21 cellular contexts compared by ENCODE assay signal in the genomic region with DNA sequence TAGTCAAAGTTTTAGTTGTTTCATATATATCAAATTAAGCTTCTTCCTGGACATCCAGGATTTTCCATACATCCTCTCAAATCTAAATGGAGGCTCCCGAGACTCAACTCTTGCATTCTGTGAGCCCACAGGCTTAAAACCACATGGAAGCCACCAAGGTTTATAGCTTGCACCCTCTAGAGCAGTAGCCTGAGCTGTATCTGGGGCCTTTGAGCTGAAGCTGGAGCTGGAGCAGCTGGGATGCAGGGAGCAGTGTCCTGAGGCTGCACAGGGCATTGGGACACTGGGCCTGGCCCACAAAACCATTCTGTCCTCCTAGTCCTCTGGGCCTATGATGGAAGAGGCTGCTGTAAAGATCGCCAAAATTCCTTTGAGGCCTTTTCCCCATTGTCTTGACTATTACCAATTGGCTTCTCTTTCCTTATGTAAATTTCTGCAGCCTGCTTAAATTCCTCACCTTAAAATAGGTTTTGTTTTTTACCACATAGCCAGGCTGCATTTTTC.
DNase-seq lines count a peak whose midpoint lies in the region; ATAC-seq, FAIRE-seq and TF ChIP-seq lines count a peak whose summit lies in the region.
"Had no signal": no experiment of that assay in that cellular context is flagged by ENCODE, and none has a peak within 500 bp of the region (broad histone marks: within the 10 kb centered on the region; RNA-seq: fewer than 3 reads in every experiment).

No MANE protein-coding gene starts in this region.

- no peak overlapping the region for H3K9ac ChIP-seq in K562 (ENCODE audit: insufficient read depth in 1 of 2, low read depth in 2 of 2, low read length in 2 of 2)
- H3K9ac ChIP-seq in trophoblast cell (ENCODE audit: low read length) = no peak overlapping the region
- H3K9ac ChIP-seq: BLaER1, GM23248 had no signal

- H3F3A ChIP-seq in GM23338 (replicated peaks; ENCODE audit: low read depth) = no peaks in the 10 kb centered on the region

- H3K79me2 ChIP-seq in GM23338 (replicated peaks; ENCODE audit: insufficient read depth) (no peaks in the 10 kb centered on the region), K562 (ENCODE audit: control insufficient read depth, insufficient read depth, low read length) (no peaks in the 10 kb centered on the region), trophoblast cell (ENCODE audit: control insufficient read depth, insufficient read depth, low read length, poor library complexity) (no peaks in the 10 kb centered on the region)

- H3K36me3 Mint-ChIP-seq in GM23338 (ENCODE audit: low read depth) = peaks cover 16% of the 10 kb centered on the region; the same call in 2 of the 3 replicates
- H3K36me3 Mint-ChIP-seq: CD4-positive, CD25-positive, alpha-beta regulatory T cell; CD8-positive, alpha-beta T cell had no signal

- peaks cover 30% of the 10 kb centered on the region for H3K9me3 Mint-ChIP-seq in GM23338

- H3K4me1 Mint-ChIP-seq in GM23338 = peaks cover 12% of the 10 kb centered on the region
- H3K4me1 Mint-ChIP-seq: B cell; CD4-positive, CD25-positive, alpha-beta regulatory T cell had no signal

- no peak overlapping the region for H4K8ac ChIP-seq in trophoblast cell (ENCODE audit: low read depth, low read length)

- no peaks in the 10 kb centered on the region for H3K27me3 Mint-ChIP-seq in GM23338 (ENCODE audit: insufficient read depth, low read depth, poor library complexity)
- H3K27me3 Mint-ChIP-seq: B cell had no signal

- in situ Hi-C loops in K562 (cut with MboI) (no loop called here), ACHN (cut with HindIII; ENCODE audit: low pct_ligation_motif_present, low pct_unique_long_range_greater_than_20kb, low sequenced_read_pairs) (no loop called here)

- H3K79me1 ChIP-seq in trophoblast cell (ENCODE audit: low read length) = no peaks in the 10 kb centered on the region

- H3K9me2 ChIP-seq in GM23338 (ENCODE audit: insufficient read depth) = no peaks in the 10 kb centered on the region

- TF ChIP-seq EP300 in K562 (IDR thresholded peaks at IDR 0.05; ENCODE audit: low read length) = no peak

- FAIRE-seq in K562 (lab: Jason Lieb, UNC) = no peak
- FAIRE-seq: GM12878, GM19239, H54 had no signal

- no peak overlapping the region for H2AK5ac ChIP-seq in trophoblast cell (ENCODE audit: low read length)

- ATAC-seq in GM23338 (no peak), K562 (no peak)
- ATAC-seq: CD8-positive, alpha-beta T cell; GM12878 had no signal

- no peaks in the 10 kb centered on the region for H3K27me3 ChIP-seq in GM23338 (ENCODE audit: insufficient read depth)
- no peaks in the 10 kb centered on the region for H3K27me3 ChIP-seq in K562 (ENCODE audit: control insufficient read depth in 2 of 2, insufficient read depth in 2 of 2, low read length in 2 of 2)
- no peaks in the 10 kb centered on the region for H3K27me3 ChIP-seq in iPS DF 6.9 (ENCODE audit: control insufficient read depth, insufficient read depth, low read length)
- H3K27me3 ChIP-seq in trophoblast cell (ENCODE audit: insufficient read depth, low read length) = no peaks in the 10 kb centered on the region
- H3K27me3 ChIP-seq: BLaER1 had no signal

- no peak overlapping the region for H2BK12ac ChIP-seq in trophoblast cell (ENCODE audit: low read length)

- no peak overlapping the region for H3K18ac ChIP-seq in trophoblast cell (ENCODE audit: low read length)

- H2AFZ ChIP-seq in GM23338 = no peak overlapping the region
- H2AFZ ChIP-seq in K562 (ENCODE audit: low read depth, low read length) = no peak overlapping the region
- H2AFZ ChIP-seq in trophoblast cell (ENCODE audit: insufficient read depth, low read length, poor library complexity) = no peak overlapping the region
- H2AFZ ChIP-seq: GM23248 had no signal

- no peaks in the 10 kb centered on the region for H3K9me1 ChIP-seq in K562 (ENCODE audit: control insufficient read depth, insufficient read depth, low read length)

- H4K20me1 ChIP-seq in GM23338 (replicated peaks; ENCODE audit: insufficient read depth) = no peaks in the 10 kb centered on the region
- H4K20me1 ChIP-seq in K562 (replicated peaks; ENCODE audit: control insufficient read depth, insufficient read depth, low read length) = no peaks in the 10 kb centered on the region
- H4K20me1 ChIP-seq: BLaER1 had no signal

- 0% methylated on average over 2 of the region's 2 CpGs for WGBS in K562 (ENCODE audit: insufficient coverage, low coverage, missing lambda C conversion rate)
- WGBS in iPS DF 6.9 (ENCODE audit: insufficient coverage, insufficient read length) = no CpG with 5 or more reads among the region's 2 CpGs
- no CpG with 5 or more reads among the region's 2 CpGs for WGBS in trophoblast cell (ENCODE audit: extremely low coverage, insufficient coverage, insufficient read length)

- CTCF ChIA-PET in K562 (lab: Yijun Ruan, JAX; ENCODE audit: low intra/inter-chr PET ratio) = no interaction called here

- H3K27ac ChIP-seq in GM23338 (ENCODE audit: low read depth) = no peak overlapping the region
- no peak overlapping the region for H3K27ac ChIP-seq in K562 (ENCODE audit: extremely low read depth, low read depth, low read length)
- H3K27ac ChIP-seq in iPS DF 6.9 (ENCODE audit: low read length) = no peak overlapping the region
- no peak overlapping the region for H3K27ac ChIP-seq in trophoblast cell (ENCODE audit: low read depth, low read length)
- H3K27ac ChIP-seq: BLaER1, C4-2B, GM23248 had no signal

- intact Hi-C loops in K562 (cut with micrococcal nuclease) = no loop called here

- H3K4me3 Mint-ChIP-seq in GM23338 = no peak overlapping the region
- H3K4me3 Mint-ChIP-seq: B cell; CD4-positive, CD25-positive, alpha-beta regulatory T cell; CD8-positive, alpha-beta T cell had no signal

- TF ChIP-seq POLR2A in K562 (conservative IDR thresholded peaks at IDR 0.05) = no peak

- H3K4ac ChIP-seq in trophoblast cell (ENCODE audit: low read depth, low read length) = no peak overlapping the region

- peaks cover 13% of the 10 kb centered on the region for H3K36me3 ChIP-seq in GM23338 (ENCODE audit: insufficient read depth)
- H3K36me3 ChIP-seq in K562 (ENCODE audit: control insufficient read depth, insufficient read depth, low read length) = no peaks in the 10 kb centered on the region
- no peaks in the 10 kb centered on the region for H3K36me3 ChIP-seq in iPS DF 6.9 (ENCODE audit: control insufficient read depth, insufficient read depth, low read length)
- no peaks in the 10 kb centered on the region for H3K36me3 ChIP-seq in trophoblast cell (ENCODE audit: control insufficient read depth in 1 of 2, insufficient read depth in 2 of 2, low read length in 2 of 2)
- H3K36me3 ChIP-seq: BLaER1, HAP-1 had no signal

- H3K23ac ChIP-seq in trophoblast cell (ENCODE audit: low read length) = no peak overlapping the region

- H4K12ac ChIP-seq in trophoblast cell (ENCODE audit: low read depth, low read length) = no peak overlapping the region

- no TSS peak for BruUV-seq in K562 (replicated peaks; lab: Mats Ljungman, UMichigan)

- TF ChIP-seq CTCF in GM23338 (conservative IDR thresholded peaks at IDR 0.05; ENCODE audit: low read depth in 2 of 2) (no peak), K562 (IDR thresholded peaks at IDR 0.05 in 2 of 3, conservative IDR thresholded peaks at IDR 0.05 in 1 of 3; ENCODE audit: insufficient read depth in 2 of 3, low read depth in 1 of 3, low read length in 3 of 3) (no peak)

- H3K27ac Mint-ChIP-seq in GM23338 = no peak overlapping the region
- H3K27ac Mint-ChIP-seq: B cell; CD4-positive, CD25-positive, alpha-beta regulatory T cell; CD8-positive, alpha-beta T cell had no signal

- H3K9me3 ChIP-seq in K562 (replicated peaks; ENCODE audit: control insufficient read depth, insufficient read depth, low read depth, low read length) (no peaks in the 10 kb centered on the region), iPS DF 6.9 (ENCODE audit: control insufficient read depth, insufficient read depth, low read length) (peaks cover 1% of the 10 kb centered on the region; the same call in 1 of the 2 replicates), trophoblast cell (ENCODE audit: insufficient read depth, low read depth, low read length) (peaks cover 2% of the 10 kb centered on the region)
- H3K9me3 ChIP-seq: Caco-2, HAP-1 had no signal

- no peak overlapping the region for H3K4me2 ChIP-seq in GM23338
- H3K4me2 ChIP-seq in K562 (ENCODE audit: insufficient read depth, low read length) = no peak overlapping the region
- no peak overlapping the region for H3K4me2 ChIP-seq in trophoblast cell (ENCODE audit: low read length)
- H3K4me2 ChIP-seq: BLaER1 had no signal

- H2BK5ac ChIP-seq in trophoblast cell (ENCODE audit: low read depth, low read length, poor library complexity) = no peak overlapping the region

- POLR2A ChIA-PET in K562 (lab: Yijun Ruan, JAX) = no interaction called here

- no peak overlapping the region for H2BK120ac ChIP-seq in trophoblast cell (ENCODE audit: insufficient read depth, low read length, poor library complexity)

- DNase-seq in GM23338 (ENCODE audit: low spot score) (peak; percentile 27), K562 (ENCODE audit: extremely low read depth in 1 of 4, low spot score in 3 of 4) (no peak), iPS DF 6.9 (ENCODE audit: low read depth, low spot score) (peak; percentile 9), trophoblast cell (no peak), NCI-H2171 (lab: John Stamatoyannopoulos, UW) (no peak), ACHN (no peak), GM03348 (ENCODE audit: low spot score) (no peak)
- DNase-seq: 8988T; Caco-2; CD4-positive, CD25-positive, alpha-beta regulatory T cell; CD8-positive, alpha-beta T cell; DMS153; DND-41; GM23248 had no signal

- H3K14ac ChIP-seq in trophoblast cell (ENCODE audit: low read length) = no peak overlapping the region

- no peak overlapping the region for H4K91ac ChIP-seq in trophoblast cell (ENCODE audit: low read depth, low read length)

- no peak for TF ChIP-seq RAD21 in K562 (CRISPR knock-in tag; conservative IDR thresholded peaks at IDR 0.05 in 1 of 2, IDR thresholded peaks at IDR 0.05 in 1 of 2)

- H3K4me3 ChIP-seq in GM23338 (no peak overlapping the region), K562 (no peak overlapping the region), iPS DF 6.9 (ENCODE audit: low read length) (no peak overlapping the region), trophoblast cell (ENCODE audit: low read depth, low read length) (peak overlapping the region; percentile 6)
- H3K4me3 ChIP-seq: BLaER1, GM12878, GM23248, HAP-1 had no signal

- H3K4me1 ChIP-seq in GM23338 (ENCODE audit: insufficient read depth) (no peaks in the 10 kb centered on the region), K562 (replicated peaks in 1 of 2; ENCODE audit: control insufficient read depth in 2 of 2, insufficient read depth in 2 of 2, low read length in 2 of 2) (no peaks in the 10 kb centered on the region), iPS DF 6.9 (ENCODE audit: control insufficient read depth, insufficient read depth, low read length) (no peaks in the 10 kb centered on the region), trophoblast cell (ENCODE audit: control insufficient read depth in 1 of 2, insufficient read depth in 2 of 2, low read length in 2 of 2) (no peaks in the 10 kb centered on the region)
- H3K4me1 ChIP-seq: BLaER1, Caco-2, HAP-1 had no signal

TF ChIP-seq in GM23338, 12 proteins besides CTCF, POLR2A, EP300 and RAD21 (continues in another document):
- TF ChIP-seq NANOG (IDR thresholded peaks at IDR 0.05; ENCODE audit: borderline replicate concordance) = no peak
- no peak for TF ChIP-seq EZH2phosphoT487 (IDR thresholded peaks at IDR 0.05; ENCODE audit: unreplicated experiment)

TF ChIP-seq in K562, 482 proteins besides CTCF, POLR2A, EP300 and RAD21:
- TF ChIP-seq ZFP36 (IDR thresholded peaks at IDR 0.05; ENCODE audit: low read depth, low read length, partially characterized antibody) (peak; percentile 73), TSC22D4 (tag; IDR thresholded peaks at IDR 0.05) (no peak)

Comparison
In these comparisons a context has a peak if more than half of its experiments do, and no peak if none do; other contexts are left out.
1. DNase-seq: peak in GM23338 (single experiment) and iPS DF 6.9 (single experiment); none in K562 (0 of 4), trophoblast cell (0 of 2), NCI-H2171 (single experiment), ACHN (single experiment) and GM03348 (single experiment).